Comparison of ENCODE assay signal across 29 cellular contexts in the genomic region with DNA sequence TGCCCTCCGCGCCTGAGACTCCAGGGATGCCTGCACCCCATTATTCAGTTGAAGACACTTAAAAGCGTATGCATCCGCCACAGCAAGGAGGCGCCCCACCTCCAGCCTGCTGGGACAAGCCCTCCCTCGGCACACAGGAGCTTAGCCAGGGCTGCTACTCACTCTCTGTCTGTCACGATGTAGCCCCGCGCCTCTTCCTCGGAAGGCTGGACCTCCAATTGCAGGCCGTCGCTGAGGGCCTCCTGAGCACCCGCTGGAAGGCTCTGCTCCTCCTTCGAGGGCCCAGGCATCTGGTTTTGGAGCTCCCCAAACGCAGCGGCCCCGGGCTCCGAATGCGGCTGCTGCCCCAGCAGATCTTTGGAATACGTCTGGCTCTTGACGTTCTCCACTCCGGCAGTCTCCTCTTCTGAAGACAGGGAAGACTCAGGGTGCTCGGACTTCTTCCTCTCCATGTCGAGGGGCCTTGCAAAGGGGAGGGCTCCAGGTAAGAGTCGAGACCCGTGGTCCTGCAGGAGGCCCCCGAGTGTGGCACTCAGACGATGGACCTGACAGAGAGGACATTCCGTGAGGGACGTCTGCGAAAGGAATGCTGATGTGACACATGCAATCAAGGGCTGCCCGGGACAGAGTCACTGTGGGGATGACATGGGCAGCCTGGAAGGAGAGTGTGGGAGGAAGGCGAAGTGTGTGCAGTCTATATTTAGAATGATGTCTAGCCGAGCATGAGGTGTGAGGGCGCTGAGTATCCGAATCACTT.
"Had no signal": no experiment of that assay in that cellular context is flagged by ENCODE, and none has a peak within 500 bp of the region (broad histone marks: within the 10 kb centered on the region; RNA-seq: fewer than 3 reads in every experiment).

No MANE protein-coding gene starts in this region.

- H3K4me1 Mint-ChIP-seq: activated naive CD8-positive, alpha-beta T cell treated with anti-CD3 and anti-CD28 coated beads, Interleukin-2, amount 50 U/mL, for 24 hours had no signal

- H3K4me3 ChIP-seq: ascending aorta, body of pancreas, MG63, SJCRH30 had no signal

- H3K27ac ChIP-seq: ascending aorta, body of pancreas, SJCRH30, VCaP had no signal

- H3K36me3 Mint-ChIP-seq: activated naive CD4-positive, alpha-beta T cell treated with anti-CD3 and anti-CD28 coated beads, Interleukin-2, amount 50 U/mL, for 72 hours had no signal

- H3K27ac Mint-ChIP-seq: activated CD8-positive, alpha-beta T cell treated with anti-CD3 and anti-CD28 coated beads for 36 hours; activated naive CD4-positive, alpha-beta T cell treated with anti-CD3 and anti-CD28 coated beads, Interleukin-2, amount 50 U/mL, for 72 hours; activated naive CD8-positive, alpha-beta T cell treated with anti-CD3 and anti-CD28 coated beads, Interleukin-2, amount 50 U/mL, for 24 hours; activated T-cell treated with anti-CD3 and anti-CD28 coated beads, Interleukin-2, amount 50 U/mL, for 72 hours; activated T-helper 2 cell treated with anti-CD3 and anti-CD28 coated beads, Interferon-gamma antibody, Interleukin-2, Interleukin-4, amounts not matched to agents 10 μg/mL and 5 μg/mL and 100 μg/mL, durations not matched to agents 14 hours and 24 hours and 36 hours had no signal

- H3K9ac ChIP-seq: SK-N-SH had no signal

- DNase-seq: activated CD4-positive, alpha-beta T cell treated with anti-CD3 and anti-CD28 coated beads for 4 hours; activated CD8-positive, alpha-beta memory T cell treated with anti-CD3 and anti-CD28 coated beads, Interleukin-2, amount 50 U/mL, for 4 hours; activated CD8-positive, alpha-beta T cell treated with anti-CD3 and anti-CD28 coated beads for 36 hours; activated naive CD8-positive, alpha-beta T cell treated with anti-CD3 and anti-CD28 coated beads, Interleukin-2, amount 50 U/mL, for 24 hours; activated T-cell treated with anti-CD3 and anti-CD28 coated beads, Interleukin-2, amount 50 U/mL, for 72 hours; amniotic stem cell; body of pancreas; MG63; MV-4-11; NCI-H1092 treated with DMSO at 0.1 percent for 48 hours; NCI-H1417 treated with DMSO at 0.1 percent for 48 hours; NCI-H1694; NCI-H2029; NCI-H2107; NCI-H2171 treated with DMSO at 0.1 percent for 48 hours; NCI-H226; NCI-H526; NCI-H82; OCI-M1; RPMI8226; SJCRH30; SK-N-SH; T-helper 1 cell had no signal

- H3K9me3 ChIP-seq: ascending aorta, body of pancreas, MG63 had no signal

- H3K36me3 ChIP-seq: ascending aorta, MG63, SJCRH30 had no signal

- H3K27me3 ChIP-seq: ascending aorta, body of pancreas, MG63 had no signal

- H3K27me3 Mint-ChIP-seq: activated CD8-positive, alpha-beta T cell treated with anti-CD3 and anti-CD28 coated beads for 36 hours; activated naive CD8-positive, alpha-beta T cell treated with anti-CD3 and anti-CD28 coated beads, Interleukin-2, amount 50 U/mL, for 24 hours had no signal

- ATAC-seq: activated CD8-positive, alpha-beta T cell treated with anti-CD3 and anti-CD28 coated beads for 36 hours; activated naive CD4-positive, alpha-beta T cell treated with anti-CD3 and anti-CD28 coated beads, Interleukin-2, amount 50 U/mL, for 72 hours; activated naive CD8-positive, alpha-beta T cell treated with anti-CD3 and anti-CD28 coated beads, Interleukin-2, amount 50 U/mL, for 24 hours; activated T-cell treated with anti-CD3 and anti-CD28 coated beads, Interleukin-2, amount 50 U/mL, for 72 hours; body of pancreas; Panc1; Right ventricle myocardium inferior had no signal

- H3K4me3 Mint-ChIP-seq: activated CD8-positive, alpha-beta T cell treated with anti-CD3 and anti-CD28 coated beads for 36 hours; activated naive CD8-positive, alpha-beta T cell treated with anti-CD3 and anti-CD28 coated beads, Interleukin-2, amount 50 U/mL, for 24 hours; activated T-cell treated with anti-CD3 and anti-CD28 coated beads, Interleukin-2, amount 50 U/mL, for 72 hours had no signal

- H3K9me3 Mint-ChIP-seq: activated CD8-positive, alpha-beta T cell treated with anti-CD3 and anti-CD28 coated beads for 36 hours; activated naive CD4-positive, alpha-beta T cell treated with anti-CD3 and anti-CD28 coated beads, Interleukin-2, amount 50 U/mL, for 72 hours; activated naive CD8-positive, alpha-beta T cell treated with anti-CD3 and anti-CD28 coated beads, Interleukin-2, amount 50 U/mL, for 24 hours; activated T-cell treated with anti-CD3 and anti-CD28 coated beads, Interleukin-2, amount 50 U/mL, for 72 hours had no signal

- H3K4me1 ChIP-seq: ascending aorta, body of pancreas, SJCRH30 had no signal
